In the genomic region with DNA sequence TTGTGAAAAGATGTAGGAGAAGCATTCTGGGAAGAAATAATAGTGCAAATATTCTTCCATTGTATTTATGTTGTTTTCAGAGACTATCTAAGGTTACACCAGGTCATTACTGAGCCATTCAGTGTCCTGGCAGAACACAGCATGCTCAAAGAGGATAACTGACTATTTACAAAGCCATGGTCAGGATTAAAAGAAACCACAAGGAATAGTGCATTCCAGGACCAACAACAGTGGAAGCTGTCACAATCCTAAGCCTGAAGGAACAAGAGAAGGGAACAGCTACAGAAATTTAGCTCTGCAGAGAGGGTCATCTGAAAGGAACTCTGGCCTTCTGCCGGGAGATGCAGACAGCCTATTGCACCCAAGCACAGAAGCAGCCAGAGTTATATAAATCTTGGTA, we compare ENCODE assay signal across 1 cellular context.
TF ChIP-seq lines count a peak whose summit lies in the region.

No MANE protein-coding gene starts in this region.

TF ChIP-seq in H1, 55 proteins besides CTCF, POLR2A, EP300 and RAD21:
- TF ChIP-seq, protein P1, sequence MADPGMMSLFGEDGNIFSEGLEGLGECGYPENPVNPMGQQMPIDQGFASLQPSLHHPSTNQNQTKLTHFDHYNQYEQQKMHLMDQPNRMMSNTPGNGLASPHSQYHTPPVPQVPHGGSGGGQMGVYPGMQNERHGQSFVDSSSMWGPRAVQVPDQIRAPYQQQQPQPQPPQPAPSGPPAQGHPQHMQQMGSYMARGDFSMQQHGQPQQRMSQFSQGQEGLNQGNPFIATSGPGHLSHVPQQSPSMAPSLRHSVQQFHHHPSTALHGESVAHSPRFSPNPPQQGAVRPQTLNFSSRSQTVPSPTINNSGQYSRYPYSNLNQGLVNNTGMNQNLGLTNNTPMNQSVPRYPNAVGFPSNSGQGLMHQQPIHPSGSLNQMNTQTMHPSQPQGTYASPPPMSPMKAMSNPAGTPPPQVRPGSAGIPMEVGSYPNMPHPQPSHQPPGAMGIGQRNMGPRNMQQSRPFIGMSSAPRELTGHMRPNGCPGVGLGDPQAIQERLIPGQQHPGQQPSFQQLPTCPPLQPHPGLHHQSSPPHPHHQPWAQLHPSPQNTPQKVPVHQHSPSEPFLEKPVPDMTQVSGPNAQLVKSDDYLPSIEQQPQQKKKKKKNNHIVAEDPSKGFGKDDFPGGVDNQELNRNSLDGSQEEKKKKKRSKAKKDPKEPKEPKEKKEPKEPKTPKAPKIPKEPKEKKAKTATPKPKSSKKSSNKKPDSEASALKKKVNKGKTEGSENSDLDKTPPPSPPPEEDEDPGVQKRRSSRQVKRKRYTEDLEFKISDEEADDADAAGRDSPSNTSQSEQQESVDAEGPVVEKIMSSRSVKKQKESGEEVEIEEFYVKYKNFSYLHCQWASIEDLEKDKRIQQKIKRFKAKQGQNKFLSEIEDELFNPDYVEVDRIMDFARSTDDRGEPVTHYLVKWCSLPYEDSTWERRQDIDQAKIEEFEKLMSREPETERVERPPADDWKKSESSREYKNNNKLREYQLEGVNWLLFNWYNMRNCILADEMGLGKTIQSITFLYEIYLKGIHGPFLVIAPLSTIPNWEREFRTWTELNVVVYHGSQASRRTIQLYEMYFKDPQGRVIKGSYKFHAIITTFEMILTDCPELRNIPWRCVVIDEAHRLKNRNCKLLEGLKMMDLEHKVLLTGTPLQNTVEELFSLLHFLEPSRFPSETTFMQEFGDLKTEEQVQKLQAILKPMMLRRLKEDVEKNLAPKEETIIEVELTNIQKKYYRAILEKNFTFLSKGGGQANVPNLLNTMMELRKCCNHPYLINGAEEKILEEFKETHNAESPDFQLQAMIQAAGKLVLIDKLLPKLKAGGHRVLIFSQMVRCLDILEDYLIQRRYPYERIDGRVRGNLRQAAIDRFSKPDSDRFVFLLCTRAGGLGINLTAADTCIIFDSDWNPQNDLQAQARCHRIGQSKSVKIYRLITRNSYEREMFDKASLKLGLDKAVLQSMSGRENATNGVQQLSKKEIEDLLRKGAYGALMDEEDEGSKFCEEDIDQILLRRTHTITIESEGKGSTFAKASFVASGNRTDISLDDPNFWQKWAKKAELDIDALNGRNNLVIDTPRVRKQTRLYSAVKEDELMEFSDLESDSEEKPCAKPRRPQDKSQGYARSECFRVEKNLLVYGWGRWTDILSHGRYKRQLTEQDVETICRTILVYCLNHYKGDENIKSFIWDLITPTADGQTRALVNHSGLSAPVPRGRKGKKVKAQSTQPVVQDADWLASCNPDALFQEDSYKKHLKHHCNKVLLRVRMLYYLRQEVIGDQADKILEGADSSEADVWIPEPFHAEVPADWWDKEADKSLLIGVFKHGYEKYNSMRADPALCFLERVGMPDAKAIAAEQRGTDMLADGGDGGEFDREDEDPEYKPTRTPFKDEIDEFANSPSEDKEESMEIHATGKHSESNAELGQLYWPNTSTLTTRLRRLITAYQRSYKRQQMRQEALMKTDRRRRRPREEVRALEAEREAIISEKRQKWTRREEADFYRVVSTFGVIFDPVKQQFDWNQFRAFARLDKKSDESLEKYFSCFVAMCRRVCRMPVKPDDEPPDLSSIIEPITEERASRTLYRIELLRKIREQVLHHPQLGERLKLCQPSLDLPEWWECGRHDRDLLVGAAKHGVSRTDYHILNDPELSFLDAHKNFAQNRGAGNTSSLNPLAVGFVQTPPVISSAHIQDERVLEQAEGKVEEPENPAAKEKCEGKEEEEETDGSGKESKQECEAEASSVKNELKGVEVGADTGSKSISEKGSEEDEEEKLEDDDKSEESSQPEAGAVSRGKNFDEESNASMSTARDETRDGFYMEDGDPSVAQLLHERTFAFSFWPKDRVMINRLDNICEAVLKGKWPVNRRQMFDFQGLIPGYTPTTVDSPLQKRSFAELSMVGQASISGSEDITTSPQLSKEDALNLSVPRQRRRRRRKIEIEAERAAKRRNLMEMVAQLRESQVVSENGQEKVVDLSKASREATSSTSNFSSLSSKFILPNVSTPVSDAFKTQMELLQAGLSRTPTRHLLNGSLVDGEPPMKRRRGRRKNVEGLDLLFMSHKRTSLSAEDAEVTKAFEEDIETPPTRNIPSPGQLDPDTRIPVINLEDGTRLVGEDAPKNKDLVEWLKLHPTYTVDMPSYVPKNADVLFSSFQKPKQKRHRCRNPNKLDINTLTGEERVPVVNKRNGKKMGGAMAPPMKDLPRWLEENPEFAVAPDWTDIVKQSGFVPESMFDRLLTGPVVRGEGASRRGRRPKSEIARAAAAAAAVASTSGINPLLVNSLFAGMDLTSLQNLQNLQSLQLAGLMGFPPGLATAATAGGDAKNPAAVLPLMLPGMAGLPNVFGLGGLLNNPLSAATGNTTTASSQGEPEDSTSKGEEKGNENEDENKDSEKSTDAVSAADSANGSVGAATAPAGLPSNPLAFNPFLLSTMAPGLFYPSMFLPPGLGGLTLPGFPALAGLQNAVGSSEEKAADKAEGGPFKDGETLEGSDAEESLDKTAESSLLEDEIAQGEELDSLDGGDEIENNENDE (IDR thresholded peaks at IDR 0.05; ENCODE audit: insufficient replicate concordance, low read length): no peak
- TF ChIP-seq POU5F1 (IDR thresholded peaks at IDR 0.05; ENCODE audit: low read depth, low read length) (no peak), JUN (IDR thresholded peaks at IDR 0.05; ENCODE audit: low read depth, low read length) (no peak), MAFK (IDR thresholded peaks at IDR 0.05; ENCODE audit: low read depth, low read length) (no peak), SAP30 (IDR thresholded peaks at IDR 0.05; ENCODE audit: insufficient read depth, insufficient replicate concordance, low read length) (no peak)
TF ChIP-seq in H1: peak in this region for 0.
